ENCODE assay signal across 15 cellular contexts in the genomic region with DNA sequence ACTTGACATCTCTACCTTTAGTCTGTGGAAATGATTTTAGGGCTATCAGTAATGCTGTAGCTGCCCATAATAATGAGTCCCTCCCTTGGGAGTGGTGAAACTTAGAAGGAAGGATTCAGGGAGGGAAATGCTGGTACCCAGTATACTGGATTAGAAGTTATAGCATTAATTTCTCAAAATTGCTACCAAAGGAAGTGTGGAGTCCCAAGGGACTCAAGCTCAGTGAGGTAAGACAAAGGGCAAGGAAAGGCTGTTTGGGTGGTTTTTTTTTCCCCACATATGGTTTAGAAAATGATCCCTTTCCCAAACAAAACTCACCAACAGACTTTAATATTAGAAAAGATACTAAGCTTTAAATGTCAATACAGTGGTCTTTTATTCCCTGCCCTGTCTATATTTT.
DNase-seq lines count a peak whose midpoint lies in the region; ATAC-seq and TF ChIP-seq lines count a peak whose summit lies in the region.
"Had no signal": no experiment of that assay in that cellular context is flagged by ENCODE, and none has a peak within 500 bp of the region (broad histone marks: within the 10 kb centered on the region; RNA-seq: fewer than 3 reads in every experiment).

No MANE protein-coding gene starts in this region.

- H3K9me3 ChIP-seq in BLaER1 (no peaks in the 10 kb centered on the region), DND-41 (ENCODE audit: insufficient read depth, low read length, severe bottlenecking) (no peaks in the 10 kb centered on the region)
- H3K9me3 ChIP-seq: Peyer's patch, SK-N-SH had no signal

- H3K4me1 Mint-ChIP-seq in glutamatergic neuron (ENCODE audit: low read depth, unreplicated experiment) = peaks cover 9% of the 10 kb centered on the region

- no peaks in the 10 kb centered on the region for H3K27me3 ChIP-seq in BLaER1
- no peaks in the 10 kb centered on the region for H3K27me3 ChIP-seq in DND-41 (ENCODE audit: insufficient read depth, low read length, poor library complexity)
- H3K27me3 ChIP-seq in foreskin keratinocyte = no peaks in the 10 kb centered on the region
- H3K27me3 ChIP-seq: Peyer's patch had no signal

- H3K4me3 Mint-ChIP-seq in glutamatergic neuron (ENCODE audit: unreplicated experiment) = peak overlapping the region; percentile 16
- H3K4me3 Mint-ChIP-seq: CD8-positive, alpha-beta memory T cell; T-cell had no signal

- no peaks in the 10 kb centered on the region for H3K27me3 Mint-ChIP-seq in glutamatergic neuron (ENCODE audit: unreplicated experiment)
- H3K27me3 Mint-ChIP-seq: CD8-positive, alpha-beta memory T cell; T-cell had no signal

- no peaks in the 10 kb centered on the region for H3K36me3 Mint-ChIP-seq in glutamatergic neuron (ENCODE audit: unreplicated experiment)

- H3K9me3 Mint-ChIP-seq in glutamatergic neuron (ENCODE audit: unreplicated experiment) = no peaks in the 10 kb centered on the region
- H3K9me3 Mint-ChIP-seq: CD8-positive, alpha-beta memory T cell; T-cell had no signal

- H3K79me2 ChIP-seq in DND-41 (ENCODE audit: insufficient read depth, low read length) = no peaks in the 10 kb centered on the region

- DNase-seq in DND-41 (no peak), NCI-H69 (lab: John Stamatoyannopoulos, UW) (peak; percentile 63), glutamatergic neuron (no peak), foreskin keratinocyte (no peak), mucosa of gallbladder (ENCODE audit: low spot score) (no peak)
- DNase-seq: CD8-positive, alpha-beta memory T cell; GOT3; NCI-H1092 treated with DMSO at 0.1 percent for 48 hours; NCI-H1694; Peyer's patch; SHP77; SK-N-SH; T-cell had no signal

- H3K4me2 ChIP-seq in BLaER1 (peak overlapping the region; percentile 84), DND-41 (ENCODE audit: insufficient read depth, low read length) (no peak overlapping the region)
- H3K4me2 ChIP-seq: SK-N-SH had no signal

- 0 out of 2 replicates have a peak overlapping the region, but pooled peaks have one; percentile 11 for H3K9ac ChIP-seq in BLaER1
- H3K9ac ChIP-seq in DND-41 (ENCODE audit: low read depth, low read length) = no peak overlapping the region
- H3K9ac ChIP-seq: SK-N-SH had no signal

- TF ChIP-seq CTCF in DND-41 (IDR thresholded peaks at IDR 0.05; ENCODE audit: borderline replicate concordance, extremely low read depth, low read length, poor library complexity, severe bottlenecking) (no peak), glutamatergic neuron (IDR thresholded peaks at IDR 0.05; ENCODE audit: partially characterized antibody, unreplicated experiment) (no peak), foreskin keratinocyte (conservative IDR thresholded peaks at IDR 0.05) (no peak)

- 0 out of 3 replicates have a peak, but pooled peaks have one; percentile 54 for ATAC-seq in DND-41 (ENCODE audit: insufficient read depth, low read depth)
- ATAC-seq in foreskin keratinocyte = no peak
- no peak for ATAC-seq in HG03565 (IDR thresholded peaks at IDR 0.05; ENCODE audit: unreplicated experiment)
- ATAC-seq: T-cell had no signal

- H3K27ac Mint-ChIP-seq in glutamatergic neuron (ENCODE audit: unreplicated experiment) = no peak overlapping the region
- H3K27ac Mint-ChIP-seq: T-cell had no signal

- H3K36me3 ChIP-seq in BLaER1 (peaks cover 37% of the 10 kb centered on the region), DND-41 (ENCODE audit: insufficient read depth, low read length) (peaks cover 32% of the 10 kb centered on the region)

- H3K4me3 ChIP-seq in BLaER1 (no peak overlapping the region), DND-41 (ENCODE audit: low read depth in 1 of 2, low read length in 2 of 2) (no peak overlapping the region)
- H3K4me3 ChIP-seq: Peyer's patch had no signal

- H4K20me1 ChIP-seq in BLaER1 = no peaks in the 10 kb centered on the region
- H4K20me1 ChIP-seq in DND-41 (ENCODE audit: insufficient read depth, low read length) = no peaks in the 10 kb centered on the region

- H3K27ac ChIP-seq in BLaER1 (no peak overlapping the region), DND-41 (ENCODE audit: low read length) (peak overlapping the region; percentile 15; the same call in 1 of the 2 replicates), foreskin keratinocyte (no peak overlapping the region)
- H3K27ac ChIP-seq: Peyer's patch had no signal

- H3K4me1 ChIP-seq in BLaER1 (peaks cover 38% of the 10 kb centered on the region), DND-41 (ENCODE audit: insufficient read depth, low read length) (peaks cover 13% of the 10 kb centered on the region), foreskin keratinocyte (no peaks in the 10 kb centered on the region)
- H3K4me1 ChIP-seq: Peyer's patch had no signal

- H2AFZ ChIP-seq in DND-41 (ENCODE audit: low read depth, low read length) = no peak overlapping the region
